Comparison of ENCODE assay signal across 9 cellular contexts in genomic region chr7:24010495-24010894, GRCh38.
"Had no signal": no experiment of that assay in that cellular context is flagged by ENCODE, and none has a peak within 500 bp of the region (broad histone marks: within the 10 kb centered on the region; RNA-seq: fewer than 3 reads in every experiment).

No MANE protein-coding gene starts in this region.

- DNase-seq: GM23248, GOT3, H7, H9, HCEC 1CT, HFFc6 had no signal

- H3K4me3 ChIP-seq: GM23248, GM23338, HAP-1 had no signal

- H3K27ac ChIP-seq: GM23248 had no signal

- ATAC-seq: GM23338, HCT116 had no signal
